25 cellular contexts compared by ENCODE assay signal in the genomic region with DNA sequence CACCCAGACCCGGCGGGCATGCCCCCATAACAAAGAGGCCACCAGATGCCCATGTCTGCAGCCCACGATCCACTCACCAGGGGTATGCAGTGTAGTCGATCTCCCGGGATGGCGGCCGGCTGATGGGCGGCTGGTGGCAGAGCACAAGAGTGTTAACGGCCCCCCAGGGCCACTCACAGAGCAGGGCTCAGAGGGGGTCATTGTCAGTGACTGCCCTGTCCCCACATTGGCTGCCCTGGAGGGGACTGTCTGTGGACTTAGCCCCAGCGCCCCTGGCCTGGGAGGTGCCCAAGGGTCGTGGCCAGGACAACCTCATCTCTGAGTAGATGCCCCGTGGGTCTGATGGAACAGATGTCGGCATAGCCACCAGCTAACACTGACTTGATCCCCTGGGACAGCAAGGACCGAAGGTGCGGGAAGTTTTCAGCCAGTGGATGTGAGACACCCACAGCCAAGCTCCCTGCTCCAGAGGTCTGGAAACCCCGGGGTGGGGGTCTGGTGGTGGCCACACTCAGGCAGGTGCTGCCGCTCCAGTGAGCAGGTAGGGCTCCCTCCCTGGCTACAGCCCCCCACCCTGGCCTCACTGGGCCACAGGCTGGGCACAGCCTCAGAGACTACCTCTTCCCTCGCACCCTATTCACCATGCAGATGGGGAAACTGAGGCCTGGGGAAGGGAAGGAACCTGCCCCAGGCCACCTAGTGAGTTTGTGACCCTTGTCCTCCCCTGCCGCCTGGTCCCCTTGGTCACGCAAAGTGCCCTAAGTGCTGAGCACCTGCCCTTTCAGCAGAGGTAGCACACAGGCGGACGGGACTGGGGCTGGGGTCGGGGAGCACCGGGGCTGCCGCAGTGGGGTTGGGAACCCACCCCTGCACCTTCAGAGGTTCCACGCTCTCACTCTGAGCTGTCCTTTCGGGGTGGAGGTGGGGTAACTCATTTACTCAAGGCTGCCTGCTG. TPM values are rescaled to one million over a fixed set of nuclear protein-coding genes. Genes with fewer than 3 reads are reported as not detected.
DNase-seq lines count a peak whose midpoint lies in the region; ATAC-seq and TF ChIP-seq lines count a peak whose summit lies in the region.
"Had no signal": no experiment of that assay in that cellular context is flagged by ENCODE, and none has a peak within 500 bp of the region (broad histone marks: within the 10 kb centered on the region; RNA-seq: fewer than 3 reads in every experiment).

No MANE protein-coding gene starts in this region.

- TF ChIP-seq CTCF in osteoblast (IDR thresholded peaks at IDR 0.05; ENCODE audit: extremely low read depth, low read depth, low read length) (no peak), SK-N-SH (IDR thresholded peaks at IDR 0.05) (no peak)

- 95% methylated on average over 13 of the region's 27 CpGs for WGBS in SK-N-SH (ENCODE audit: low lambda C conversion rate)

- ATAC-seq in left lobe of liver, result peak; percentile 9
- ATAC-seq: Panc1 had no signal

- POLR2A ChIA-PET in SK-N-SH (lab: Yijun Ruan, JAX), result no interaction called here

- peaks cover 28 to 78% (median 47%) of the 10 kb centered on the region in 11 experiments for H3K36me3 ChIP-seq in BLaER1 treated with 17β-estradiol and CSF1 and Interleukin-3, amounts not matched to agents 10 nM and 100 nM
- H3K36me3 ChIP-seq in osteoblast (ENCODE audit: insufficient read depth, low read length), result peaks cover 39% of the 10 kb centered on the region
- H3K36me3 ChIP-seq in SK-N-SH (replicated peaks in 1 of 2; ENCODE audit: control insufficient read depth in 1 of 2, insufficient read depth in 2 of 2, low read length in 1 of 2), result peaks cover 18 to 60% of the 10 kb centered on the region in 2 experiments
- peaks cover 15% of the 10 kb centered on the region for H3K36me3 ChIP-seq in H7 (replicated peaks; ENCODE audit: control insufficient read depth, insufficient read depth, low read length)

- no peaks in the 10 kb centered on the region for H3F3A ChIP-seq in SK-N-SH (replicated peaks; ENCODE audit: insufficient read depth)

- H3K79me2 ChIP-seq in osteoblast (ENCODE audit: insufficient read depth, low read length), result no peaks in the 10 kb centered on the region
- H3K79me2 ChIP-seq in SK-N-SH (ENCODE audit: insufficient read depth), result no peaks in the 10 kb centered on the region

- H3K9me2 ChIP-seq in SK-N-SH, result no peaks in the 10 kb centered on the region

- H3K4me1 ChIP-seq in BLaER1 treated with 17β-estradiol and CSF1 and Interleukin-3, amounts not matched to agents 10 nM and 100 nM, result peaks cover 4 to 31% (median 20%) of the 10 kb centered on the region in 10 experiments; a peak in 16 of 20 replicates
- H3K4me1 ChIP-seq in osteoblast (ENCODE audit: insufficient read depth, low read length) (no peaks in the 10 kb centered on the region), SK-N-SH (ENCODE audit: control insufficient read depth in 1 of 2, insufficient read depth in 2 of 2, low read depth in 1 of 2, low read length in 1 of 2) (peaks cover 0 to 13% of the 10 kb centered on the region in 2 experiments; a peak in 1 of 4 replicates)
- H3K4me1 ChIP-seq: HAP-1 had no signal

- CTCF ChIA-PET in SK-N-SH (lab: Yijun Ruan, JAX), result interaction anchor here (0.6 to 3.3 kb wide), 7 partner anchors 14 to 218 kb away, joined by 3 to 24 read pairs (median 15); no protein-coding TSS in a partner anchor

- peaks cover 0 to 14% (median 0%) of the 10 kb centered on the region in 11 experiments; a peak in 2 of 22 replicates for H4K20me1 ChIP-seq in BLaER1 treated with 17β-estradiol and CSF1 and Interleukin-3, amounts not matched to agents 10 nM and 100 nM
- peaks cover 4% of the 10 kb centered on the region for H4K20me1 ChIP-seq in osteoblast (ENCODE audit: insufficient read depth, low read length)
- H4K20me1 ChIP-seq in SK-N-SH (ENCODE audit: insufficient read depth), result no peaks in the 10 kb centered on the region

- H2AFZ ChIP-seq in osteoblast (ENCODE audit: low read length), result no peak overlapping the region
- H2AFZ ChIP-seq in SK-N-SH (ENCODE audit: low read depth), result no peak overlapping the region

- peaks cover 11 to 19% (median 14%) of the 10 kb centered on the region in 11 experiments for H3K9me3 ChIP-seq in BLaER1 treated with 17β-estradiol and CSF1 and Interleukin-3, amounts not matched to agents 10 nM and 100 nM (replicated peaks in 1 of 11)
- H3K9me3 ChIP-seq in osteoblast (ENCODE audit: low read depth, low read length), result no peaks in the 10 kb centered on the region
- no peaks in the 10 kb centered on the region for H3K9me3 ChIP-seq in SK-N-SH
- H3K9me3 ChIP-seq: HAP-1 had no signal

- TF ChIP-seq EP300 in SK-N-SH (IDR thresholded peaks at IDR 0.05; ENCODE audit: borderline replicate concordance in 1 of 2, low read depth in 1 of 2, low read length in 1 of 2), result no peak

- no peak overlapping the region for H3K4me3 ChIP-seq in BLaER1 treated with 17β-estradiol and CSF1 and Interleukin-3, amounts not matched to agents 10 nM and 100 nM
- H3K4me3 ChIP-seq in osteoblast (ENCODE audit: insufficient read depth, low read length) (no peak overlapping the region), SK-N-SH (ENCODE audit: low read depth in 2 of 2, low read length in 1 of 2) (no peak overlapping the region), H7 (ENCODE audit: insufficient read depth, low read depth, low read length) (no peak overlapping the region)
- H3K4me3 ChIP-seq: HAP-1, SK-N-MC had no signal

- peak overlapping the region in 8 of 11 experiments; percentile 38 to 73 (median 64); a peak in 12 of 22 replicates for H3K4me2 ChIP-seq in BLaER1 treated with 17β-estradiol and CSF1 and Interleukin-3, amounts not matched to agents 10 nM and 100 nM
- no peak overlapping the region for H3K4me2 ChIP-seq in osteoblast (ENCODE audit: insufficient read depth, low read length)
- H3K4me2 ChIP-seq in SK-N-SH, result no peak overlapping the region

- H3K27ac ChIP-seq in BLaER1 treated with 17β-estradiol and CSF1 and Interleukin-3, amounts not matched to agents 10 nM and 100 nM, result no peak overlapping the region
- peak overlapping the region; percentile 14 for H3K27ac ChIP-seq in angular gyrus (ENCODE audit: low read depth, low read length)
- no peak overlapping the region for H3K27ac ChIP-seq in osteoblast (ENCODE audit: low read depth, low read length)
- H3K27ac ChIP-seq in SK-N-SH (ENCODE audit: low read depth in 2 of 2, low read length in 1 of 2), result no peak overlapping the region; a peak in 1 of 4 replicates
- H3K27ac ChIP-seq: HL-60, SK-N-MC had no signal

- H3K9ac ChIP-seq in BLaER1 treated with 17β-estradiol and CSF1 and Interleukin-3, amounts not matched to agents 10 nM and 100 nM, result peak overlapping the region in 1 of 11 experiments; percentile 33; a peak in 1 of 22 replicates
- no peak overlapping the region for H3K9ac ChIP-seq in SK-N-SH

- H3K27me3 ChIP-seq in BLaER1 treated with 17β-estradiol and CSF1 and Interleukin-3, amounts not matched to agents 10 nM and 100 nM, result no peaks in the 10 kb centered on the region
- H3K27me3 ChIP-seq in osteoblast (ENCODE audit: insufficient read depth, low read length) (no peaks in the 10 kb centered on the region), SK-N-SH (ENCODE audit: insufficient read depth) (no peaks in the 10 kb centered on the region), H7 (ENCODE audit: control insufficient read depth, insufficient read depth, low read length) (no peaks in the 10 kb centered on the region)

- DNase-seq in left lobe of liver (ENCODE audit: low spot score), result no peak
- peak; percentile 78 for DNase-seq in osteoblast (ENCODE audit: insufficient read length, low spot score, missing footprints)
- no peak for DNase-seq in 8988T
- no peak for DNase-seq in SK-N-SH
- DNase-seq in H7, result no peak
- DNase-seq in NCI-H2081 treated with DMSO at 0.1 percent for 48 hours (lab: John Stamatoyannopoulos, UW), result no peak
- DNase-seq: ACHN; CD4-positive, CD25-positive, alpha-beta regulatory T cell; COR-L47; DMS 273 treated with DMSO at 0.1 percent for 48 hours; DND-41; Karpas-422; NCI-H1048; NCI-H1436 treated with DMSO at 0.1 percent for 48 hours; NCI-H2029 treated with DMSO at 0.1 percent for 48 hours; NCI-H2171 treated with DMSO at 0.1 percent for 48 hours; NCI-H446; NCI-H69 had no signal

- TF ChIP-seq RAD21 in SK-N-SH (IDR thresholded peaks at IDR 0.05; ENCODE audit: low read length), result no peak

TF ChIP-seq in SK-N-SH, 30 proteins besides CTCF, POLR2A, EP300 and RAD21:
- TF ChIP-seq GATA2 (CRISPR knock-in tag; IDR thresholded peaks at IDR 0.05) (no peak), CHD2 (IDR thresholded peaks at IDR 0.05; ENCODE audit: low read length, partially characterized antibody) (no peak), RCOR1 (IDR thresholded peaks at IDR 0.05; ENCODE audit: low read length) (no peak), JUND (IDR thresholded peaks at IDR 0.05) (no peak), TEAD4 (IDR thresholded peaks at IDR 0.05; ENCODE audit: borderline replicate concordance, insufficient read depth) (no peak)

RNA-seq across cellular contexts. Expression of a gene that starts 38.1 kb away (rescaled TPM):
- total RNA-seq in left lobe of liver (208 TPM), osteoblast (5.4 and 10.9 TPM in 2 replicates)
- 2.9 and 5.9 TPM in 2 replicates for polyA plus RNA-seq in SK-N-SH (2012; rRNA removed)
- polyA plus RNA-seq in SK-N-SH (2012; cell fraction: cytosol; rRNA removed), result 1.6 and 3.0 TPM in 2 replicates
- 9.9 and 14.3 TPM in 2 replicates for polyA plus RNA-seq in SK-N-SH (2012; cell fraction: nucleus; rRNA removed)
- 7.3 and 9.9 TPM in 2 replicates for total RNA-seq in H7 (2014; rRNA removed; shearing (Covaris generic))
- total RNA-seq: MCF 10A had no signal

Comparison
In these comparisons a context has a peak if more than half of its experiments do, and no peak if none do; other contexts are left out.
1. H3K4me2 ChIP-seq: peak in BLaER1 treated with 17β-estradiol and CSF1 and Interleukin-3, amounts not matched to agents 10 nM and 100 nM (8 of 11); none in osteoblast (single experiment) and SK-N-SH (single experiment).
2. RNA of a gene that starts 38.1 kb away (total RNA-seq): 208 TPM in left lobe of liver (single experiment); 7.3 to 9.9 TPM in H7 and 5.4 to 10.9 TPM in osteoblast; every median in the first group is over 10 times any median in the second.